In the genomic region with DNA sequence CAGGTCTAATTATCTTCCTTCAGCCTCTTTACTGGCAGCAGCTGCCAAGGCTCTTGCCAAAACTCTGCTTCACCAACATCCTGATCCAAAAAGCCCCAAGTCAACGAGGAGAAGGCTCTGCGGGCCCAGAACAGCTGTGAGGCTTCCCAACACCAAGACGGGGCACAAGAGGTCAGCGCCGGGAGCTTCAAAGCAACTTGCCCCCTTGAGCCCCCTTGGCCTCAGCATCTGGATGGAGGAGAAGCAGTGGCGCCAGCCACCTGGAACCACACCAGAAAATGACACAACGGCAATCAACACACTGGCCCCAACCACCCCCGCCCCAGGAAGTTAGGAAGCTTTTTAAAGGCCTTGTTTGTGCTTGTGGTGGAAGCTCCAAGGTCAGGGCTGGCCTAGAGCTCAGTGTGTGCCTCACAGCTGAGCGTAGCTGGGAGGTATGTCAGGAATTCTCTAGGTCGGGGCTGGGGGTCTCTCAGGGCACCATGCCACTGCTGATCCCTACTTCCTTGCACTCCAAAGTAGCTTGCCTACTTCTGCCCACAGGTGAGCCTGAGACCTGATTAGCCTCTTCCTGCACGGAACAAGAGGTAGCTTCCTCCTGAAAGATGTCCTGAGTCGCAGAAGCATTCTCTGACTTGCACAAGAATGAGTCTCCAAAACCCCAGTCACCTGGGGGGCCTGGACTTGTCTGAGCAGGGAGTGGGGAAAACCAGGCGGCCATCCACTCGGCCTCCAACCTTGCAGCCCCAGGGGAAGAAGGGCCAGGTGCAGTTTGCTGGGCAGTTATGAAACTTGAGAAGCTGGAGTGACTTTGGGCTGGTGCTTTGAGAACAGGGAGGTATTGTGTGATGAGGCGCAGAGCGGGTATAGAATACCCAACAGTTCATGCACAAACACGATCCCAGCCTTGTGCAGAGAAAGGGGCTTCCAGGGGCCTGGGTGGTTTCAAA, we compare ENCODE assay signal across 3 cellular contexts.
TF ChIP-seq lines count a peak whose summit lies in the region.

No MANE protein-coding gene starts in this region.

TF ChIP-seq in SK-N-SH, 30 proteins besides CTCF, POLR2A, EP300 and RAD21:
- TF ChIP-seq NFIC (IDR thresholded peaks at IDR 0.05; ENCODE audit: borderline replicate concordance) (peak; percentile 51; the same call in 1 of the 2 replicates), FOSL2 (IDR thresholded peaks at IDR 0.05; ENCODE audit: borderline replicate concordance, low read depth) (no peak), TEAD4 (IDR thresholded peaks at IDR 0.05; ENCODE audit: borderline replicate concordance, insufficient read depth) (peak; percentile 37; the same call in 1 of the 2 replicates), TCF12 (IDR thresholded peaks at IDR 0.05) (peak; percentile 39)
TF ChIP-seq in SK-N-SH: peak in this region for 3.

TF ChIP-seq in SK-N-SH treated with all-trans-retinoic acid at 6 μM for 48 hours, 23 proteins besides CTCF, POLR2A, EP300 and RAD21:
- TF ChIP-seq PATZ1 (CRISPR knock-in tag; IDR thresholded peaks at IDR 0.05; ENCODE audit: borderline replicate concordance) (no peak), TCF4 (CRISPR knock-in tag; IDR thresholded peaks at IDR 0.05; ENCODE audit: borderline replicate concordance) (no peak), ZFP30 (CRISPR knock-in tag; IDR thresholded peaks at IDR 0.05) (no peak)
- TF ChIP-seq, protein P1, sequence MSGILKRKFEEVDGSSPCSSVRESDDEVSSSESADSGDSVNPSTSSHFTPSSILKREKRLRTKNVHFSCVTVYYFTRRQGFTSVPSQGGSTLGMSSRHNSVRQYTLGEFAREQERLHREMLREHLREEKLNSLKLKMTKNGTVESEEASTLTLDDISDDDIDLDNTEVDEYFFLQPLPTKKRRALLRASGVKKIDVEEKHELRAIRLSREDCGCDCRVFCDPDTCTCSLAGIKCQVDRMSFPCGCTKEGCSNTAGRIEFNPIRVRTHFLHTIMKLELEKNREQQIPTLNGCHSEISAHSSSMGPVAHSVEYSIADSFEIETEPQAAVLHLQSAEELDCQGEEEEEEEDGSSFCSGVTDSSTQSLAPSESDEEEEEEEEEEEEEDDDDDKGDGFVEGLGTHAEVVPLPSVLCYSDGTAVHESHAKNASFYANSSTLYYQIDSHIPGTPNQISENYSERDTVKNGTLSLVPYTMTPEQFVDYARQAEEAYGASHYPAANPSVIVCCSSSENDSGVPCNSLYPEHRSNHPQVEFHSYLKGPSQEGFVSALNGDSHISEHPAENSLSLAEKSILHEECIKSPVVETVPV (CRISPR knock-in tag; IDR thresholded peaks at IDR 0.05), result no peak
- TF ChIP-seq, protein P2, sequence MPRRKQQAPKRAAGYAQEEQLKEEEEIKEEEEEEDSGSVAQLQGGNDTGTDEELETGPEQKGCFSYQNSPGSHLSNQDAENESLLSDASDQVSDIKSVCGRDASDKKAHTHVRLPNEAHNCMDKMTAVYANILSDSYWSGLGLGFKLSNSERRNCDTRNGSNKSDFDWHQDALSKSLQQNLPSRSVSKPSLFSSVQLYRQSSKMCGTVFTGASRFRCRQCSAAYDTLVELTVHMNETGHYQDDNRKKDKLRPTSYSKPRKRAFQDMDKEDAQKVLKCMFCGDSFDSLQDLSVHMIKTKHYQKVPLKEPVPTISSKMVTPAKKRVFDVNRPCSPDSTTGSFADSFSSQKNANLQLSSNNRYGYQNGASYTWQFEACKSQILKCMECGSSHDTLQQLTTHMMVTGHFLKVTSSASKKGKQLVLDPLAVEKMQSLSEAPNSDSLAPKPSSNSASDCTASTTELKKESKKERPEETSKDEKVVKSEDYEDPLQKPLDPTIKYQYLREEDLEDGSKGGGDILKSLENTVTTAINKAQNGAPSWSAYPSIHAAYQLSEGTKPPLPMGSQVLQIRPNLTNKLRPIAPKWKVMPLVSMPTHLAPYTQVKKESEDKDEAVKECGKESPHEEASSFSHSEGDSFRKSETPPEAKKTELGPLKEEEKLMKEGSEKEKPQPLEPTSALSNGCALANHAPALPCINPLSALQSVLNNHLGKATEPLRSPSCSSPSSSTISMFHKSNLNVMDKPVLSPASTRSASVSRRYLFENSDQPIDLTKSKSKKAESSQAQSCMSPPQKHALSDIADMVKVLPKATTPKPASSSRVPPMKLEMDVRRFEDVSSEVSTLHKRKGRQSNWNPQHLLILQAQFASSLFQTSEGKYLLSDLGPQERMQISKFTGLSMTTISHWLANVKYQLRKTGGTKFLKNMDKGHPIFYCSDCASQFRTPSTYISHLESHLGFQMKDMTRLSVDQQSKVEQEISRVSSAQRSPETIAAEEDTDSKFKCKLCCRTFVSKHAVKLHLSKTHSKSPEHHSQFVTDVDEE (CRISPR knock-in tag; IDR thresholded peaks at IDR 0.05), result no peak

TF ChIP-seq in HepG2, 621 proteins besides CTCF, POLR2A, EP300 and RAD21 (continues in another document):
- TF ChIP-seq GATA4 (IDR thresholded peaks at IDR 0.05; ENCODE audit: borderline replicate concordance, low read depth) (peak; percentile 67; the same call in 1 of the 2 replicates), ZEB1 (IDR thresholded peaks at IDR 0.05; ENCODE audit: insufficient replicate concordance, low read depth) (peak; percentile 48), ASH2L (IDR thresholded peaks at IDR 0.05; ENCODE audit: insufficient read length, low read depth, low read length) (no peak), MTF1 (CRISPR knock-in tag; IDR thresholded peaks at IDR 0.05) (no peak), ZNF841 (CRISPR knock-in tag; IDR thresholded peaks at IDR 0.05; ENCODE audit: borderline replicate concordance) (no peak), MAZ (IDR thresholded peaks at IDR 0.05; ENCODE audit: borderline replicate concordance, low read depth, low read length) (peak; percentile 61; the same call in 1 of the 2 replicates), MAZ (CRISPR knock-in tag; IDR thresholded peaks at IDR 0.05; ENCODE audit: low read depth) (no peak), AGO2 (optimal IDR thresholded peaks at IDR 0.05; ENCODE audit: low read depth, low read length) (no peak), FOXC1 (CRISPR knock-in tag; IDR thresholded peaks at IDR 0.05; ENCODE audit: borderline replicate concordance) (no peak), ZNF205 (CRISPR knock-in tag; IDR thresholded peaks at IDR 0.05) (no peak), ZNF24 (IDR thresholded peaks at IDR 0.05) (no peak), ZNF274 (CRISPR knock-in tag; IDR thresholded peaks at IDR 0.05) (no peak), RERE (CRISPR knock-in tag; IDR thresholded peaks at IDR 0.05; ENCODE audit: low read depth) (0 out of 2 replicates have a peak, but pooled peaks have one; percentile 26), WIZ (CRISPR knock-in tag; IDR thresholded peaks at IDR 0.05) (no peak), ZNF83 (CRISPR knock-in tag; IDR thresholded peaks at IDR 0.05; ENCODE audit: borderline replicate concordance) (no peak), SAP130 (CRISPR knock-in tag; IDR thresholded peaks at IDR 0.05; ENCODE audit: low read depth) (peak; percentile 71), ZNF264 (CRISPR knock-in tag; IDR thresholded peaks at IDR 0.05) (no peak), ZNF33B (CRISPR knock-in tag; IDR thresholded peaks at IDR 0.05) (no peak), DMAP1 (CRISPR knock-in tag; IDR thresholded peaks at IDR 0.05) (peak; percentile 40; the same call in 1 of the 2 replicates), RBM22 (optimal IDR thresholded peaks at IDR 0.05; ENCODE audit: low read length) (no peak), ZNF383 (CRISPR knock-in tag; IDR thresholded peaks at IDR 0.05; ENCODE audit: borderline replicate concordance) (0 out of 2 replicates have a peak, but pooled peaks have one; percentile 11)
- TF ChIP-seq, protein P3, sequence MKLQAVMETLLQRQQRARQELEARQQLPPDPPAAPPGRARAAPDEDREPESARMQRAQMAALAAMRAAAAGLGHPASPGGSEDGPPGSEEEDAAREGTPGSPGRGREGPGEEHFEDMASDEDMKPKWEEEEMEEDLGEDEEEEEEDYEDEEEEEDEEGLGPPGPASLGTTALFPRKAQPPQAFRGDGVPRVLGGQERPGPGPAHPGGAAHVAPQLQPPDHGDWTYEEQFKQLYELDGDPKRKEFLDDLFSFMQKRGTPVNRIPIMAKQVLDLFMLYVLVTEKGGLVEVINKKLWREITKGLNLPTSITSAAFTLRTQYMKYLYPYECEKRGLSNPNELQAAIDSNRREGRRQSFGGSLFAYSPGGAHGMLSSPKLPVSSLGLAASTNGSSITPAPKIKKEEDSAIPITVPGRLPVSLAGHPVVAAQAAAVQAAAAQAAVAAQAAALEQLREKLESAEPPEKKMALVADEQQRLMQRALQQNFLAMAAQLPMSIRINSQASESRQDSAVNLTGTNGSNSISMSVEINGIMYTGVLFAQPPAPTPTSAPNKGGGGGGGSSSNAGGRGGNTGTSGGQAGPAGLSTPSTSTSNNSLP (IDR thresholded peaks at IDR 0.05; ENCODE audit: low read depth, low read length), result no peak
- TF ChIP-seq, protein P4, sequence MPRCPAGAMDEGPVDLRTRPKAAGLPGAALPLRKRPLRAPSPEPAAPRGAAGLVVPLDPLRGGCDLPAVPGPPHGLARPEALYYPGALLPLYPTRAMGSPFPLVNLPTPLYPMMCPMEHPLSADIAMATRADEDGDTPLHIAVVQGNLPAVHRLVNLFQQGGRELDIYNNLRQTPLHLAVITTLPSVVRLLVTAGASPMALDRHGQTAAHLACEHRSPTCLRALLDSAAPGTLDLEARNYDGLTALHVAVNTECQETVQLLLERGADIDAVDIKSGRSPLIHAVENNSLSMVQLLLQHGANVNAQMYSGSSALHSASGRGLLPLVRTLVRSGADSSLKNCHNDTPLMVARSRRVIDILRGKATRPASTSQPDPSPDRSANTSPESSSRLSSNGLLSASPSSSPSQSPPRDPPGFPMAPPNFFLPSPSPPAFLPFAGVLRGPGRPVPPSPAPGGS (CRISPR knock-in tag; IDR thresholded peaks at IDR 0.05), result no peak
- TF ChIP-seq, protein P5, sequence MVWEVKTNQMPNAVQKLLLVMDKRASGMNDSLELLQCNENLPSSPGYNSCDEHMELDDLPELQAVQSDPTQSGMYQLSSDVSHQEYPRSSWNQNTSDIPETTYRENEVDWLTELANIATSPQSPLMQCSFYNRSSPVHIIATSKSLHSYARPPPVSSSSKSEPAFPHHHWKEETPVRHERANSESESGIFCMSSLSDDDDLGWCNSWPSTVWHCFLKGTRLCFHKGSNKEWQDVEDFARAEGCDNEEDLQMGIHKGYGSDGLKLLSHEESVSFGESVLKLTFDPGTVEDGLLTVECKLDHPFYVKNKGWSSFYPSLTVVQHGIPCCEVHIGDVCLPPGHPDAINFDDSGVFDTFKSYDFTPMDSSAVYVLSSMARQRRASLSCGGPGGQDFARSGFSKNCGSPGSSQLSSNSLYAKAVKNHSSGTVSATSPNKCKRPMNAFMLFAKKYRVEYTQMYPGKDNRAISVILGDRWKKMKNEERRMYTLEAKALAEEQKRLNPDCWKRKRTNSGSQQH (CRISPR knock-in tag; IDR thresholded peaks at IDR 0.05; ENCODE audit: low read depth), result no peak; the same call in 1 of the 2 replicates
- TF ChIP-seq, protein P6, sequence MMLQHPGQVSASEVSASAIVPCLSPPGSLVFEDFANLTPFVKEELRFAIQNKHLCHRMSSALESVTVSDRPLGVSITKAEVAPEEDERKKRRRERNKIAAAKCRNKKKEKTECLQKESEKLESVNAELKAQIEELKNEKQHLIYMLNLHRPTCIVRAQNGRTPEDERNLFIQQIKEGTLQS (CRISPR knock-in tag; IDR thresholded peaks at IDR 0.05), result no peak
- TF ChIP-seq, protein P7, sequence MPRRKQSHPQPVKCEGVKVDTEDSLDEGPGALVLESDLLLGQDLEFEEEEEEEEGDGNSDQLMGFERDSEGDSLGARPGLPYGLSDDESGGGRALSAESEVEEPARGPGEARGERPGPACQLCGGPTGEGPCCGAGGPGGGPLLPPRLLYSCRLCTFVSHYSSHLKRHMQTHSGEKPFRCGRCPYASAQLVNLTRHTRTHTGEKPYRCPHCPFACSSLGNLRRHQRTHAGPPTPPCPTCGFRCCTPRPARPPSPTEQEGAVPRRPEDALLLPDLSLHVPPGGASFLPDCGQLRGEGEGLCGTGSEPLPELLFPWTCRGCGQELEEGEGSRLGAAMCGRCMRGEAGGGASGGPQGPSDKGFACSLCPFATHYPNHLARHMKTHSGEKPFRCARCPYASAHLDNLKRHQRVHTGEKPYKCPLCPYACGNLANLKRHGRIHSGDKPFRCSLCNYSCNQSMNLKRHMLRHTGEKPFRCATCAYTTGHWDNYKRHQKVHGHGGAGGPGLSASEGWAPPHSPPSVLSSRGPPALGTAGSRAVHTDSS (CRISPR knock-in tag; conservative IDR thresholded peaks at IDR 0.05), result no peak
